ENCODE assay signal across 10 cellular contexts in genomic region chr1:10475510-10475909, GRCh38. TPM values are rescaled to one million over a fixed set of nuclear protein-coding genes. Genes with fewer than 3 reads are reported as not detected.
DNase-seq lines count a peak whose midpoint lies in the region; ATAC-seq and TF ChIP-seq lines count a peak whose summit lies in the region.
"Had no signal": no experiment of that assay in that cellular context is flagged by ENCODE, and none has a peak within 500 bp of the region (broad histone marks: within the 10 kb centered on the region; RNA-seq: fewer than 3 reads in every experiment).

No MANE protein-coding gene starts in this region.

- no peak for ATAC-seq in GM18517 (IDR thresholded peaks at IDR 0.05; ENCODE audit: unreplicated experiment)
- no peak for ATAC-seq in GM18519 (IDR thresholded peaks at IDR 0.05; ENCODE audit: low FRiP score, unreplicated experiment)

- DNase-seq in breast epithelium (ENCODE audit: low spot score in 2 of 2) (no peak), LoVo (ENCODE audit: low spot score) (no peak), GM13976 (ENCODE audit: low spot score) (no peak)

- H3K27me3 ChIP-seq in HUES48 (ENCODE audit: control insufficient read depth, insufficient read depth, low read length) (no peaks in the 10 kb centered on the region), breast epithelium (no peaks in the 10 kb centered on the region), mononuclear cell (ENCODE audit: insufficient read depth, low read length) (no peaks in the 10 kb centered on the region)

- H3K36me3 ChIP-seq in HUES48 (ENCODE audit: control insufficient read depth, insufficient read depth, low read length) (no peaks in the 10 kb centered on the region; the same call in 1 of the 2 replicates), breast epithelium (no peaks in the 10 kb centered on the region)

- intact Hi-C loops in breast epithelium (cut with DNase I; ENCODE audit: low total_unique reads) = no loop called here

- TF ChIP-seq POLR2A in breast epithelium (IDR thresholded peaks at IDR 0.05) = no peak

- H3K4me3 ChIP-seq in HUES48 (ENCODE audit: low read depth, low read length) = peak overlapping the region; percentile 93
- H3K4me3 ChIP-seq in breast epithelium = peak overlapping the region; percentile 92 to 98 (median 96)
- peak overlapping the region; percentile 65 for H3K4me3 ChIP-seq in mononuclear cell (ENCODE audit: low read length)

- peaks cover 13% of the 10 kb centered on the region; the same call in 1 of the 2 replicates for H3K4me1 ChIP-seq in HUES48 (ENCODE audit: control insufficient read depth, insufficient read depth, low read length)
- H3K4me1 ChIP-seq in breast epithelium = peaks cover 0 to 13% of the 10 kb centered on the region in 2 donors
- peaks cover 46% of the 10 kb centered on the region for H3K4me1 ChIP-seq in mononuclear cell (ENCODE audit: insufficient read depth, low read length)

- H3K9me3 ChIP-seq in HUES48 (ENCODE audit: control insufficient read depth, insufficient read depth, low read length) (no peaks in the 10 kb centered on the region), breast epithelium (no peaks in the 10 kb centered on the region), mononuclear cell (ENCODE audit: low read depth, low read length) (no peaks in the 10 kb centered on the region)

- TF ChIP-seq CTCF in 22Rv1 (IDR thresholded peaks at IDR 0.05) (no peak), breast epithelium (IDR thresholded peaks at IDR 0.05) (no peak), GM13976 (IDR thresholded peaks at IDR 0.05; ENCODE audit: borderline replicate concordance, control extremely low read depth, extremely low read depth, insufficient read depth, missing control alignments) (no peak)

- peak overlapping the region; percentile 73 for H3K9ac ChIP-seq in HUES48 (ENCODE audit: low read depth, low read length)

- H3K27ac ChIP-seq in 22Rv1 = peak overlapping the region; percentile 71
- peak overlapping the region; percentile 79 for H3K27ac ChIP-seq in HUES48 (ENCODE audit: low read depth, low read length)
- H3K27ac ChIP-seq in breast epithelium = peak overlapping the region; percentile 91 to 92

- in situ Hi-C loops in GM13976 (cut with MboI; ENCODE audit: low sequenced_read_pairs, unreplicated experiment) = no loop called here

RNA-seq across cellular contexts. Expression of gene PEX14, which starts 0.8 kb away (rescaled TPM):
- total RNA-seq in breast epithelium (10 to 100 TPM; 12.5 to 16.1 (median 14.8) TPM), mononuclear cell (7.1 TPM)

RNA-seq across cellular contexts. Expression of gene DFFA, which starts 3.2 kb away (rescaled TPM):
- total RNA-seq in breast epithelium = 10 to 100 TPM; 19.7 to 22.8 (median 21.3) TPM
- 8.2 TPM for total RNA-seq in mononuclear cell

RNA-seq across cellular contexts. Expression of gene CORT, which starts 25.7 kb away (rescaled TPM):
- total RNA-seq in breast epithelium = under 1 TPM in 2 of 3 donors, not detected in 1; 0.29 to 0.64 TPM
- total RNA-seq in mononuclear cell = 0.10 TPM
- total RNA-seq: renal cortical epithelial cell; T-helper 1 cell treated with Interleukin-12 subunit alpha and Interleukin-12 subunit beta and Interleukin-4 antibody, amounts not matched to agents 30 ng/mL and 1 ng/mL, for 36 hours had no signal

RNA-seq across cellular contexts. Expression of gene CENPS, which starts 45.3 kb away (rescaled TPM):
- total RNA-seq in breast epithelium (1 to 10 TPM; 5.9 to 8.8 (median 5.9) TPM), mononuclear cell (1.8 TPM)
